ENCODE assay signal across 31 cellular contexts in the genomic region with DNA sequence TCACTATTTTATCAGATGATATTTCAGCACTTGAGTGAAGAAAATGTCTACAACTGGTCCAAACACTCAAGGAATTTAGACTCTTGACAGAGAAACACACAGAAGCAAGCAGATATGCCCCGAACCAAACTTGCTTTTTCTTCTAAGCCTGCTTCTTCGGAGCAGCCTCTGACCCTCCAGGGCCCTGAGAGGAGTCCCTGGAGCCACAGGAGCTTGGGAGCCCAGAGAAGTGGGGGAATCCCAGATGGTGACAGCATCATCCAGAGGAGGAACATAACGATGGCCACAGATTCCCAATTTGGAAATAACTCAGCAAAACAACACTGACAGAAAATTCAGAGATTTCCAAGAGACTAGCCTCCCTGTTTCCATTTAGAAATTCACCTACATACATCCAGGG. TPM values are rescaled to one million over a fixed set of nuclear protein-coding genes. Genes with fewer than 3 reads are reported as not detected.
DNase-seq lines count a peak whose midpoint lies in the region; ATAC-seq, FAIRE-seq and TF ChIP-seq lines count a peak whose summit lies in the region.
"Had no signal": no experiment of that assay in that cellular context is flagged by ENCODE, and none has a peak within 500 bp of the region (broad histone marks: within the 10 kb centered on the region; RNA-seq: fewer than 3 reads in every experiment).

No MANE protein-coding gene starts in this region.

- no peak overlapping the region for H3K4me3 ChIP-seq in A549
- no peak overlapping the region for H3K4me3 ChIP-seq in PC-3 (ENCODE audit: low read length)
- H3K4me3 ChIP-seq in hepatocyte: no peak overlapping the region
- H3K4me3 ChIP-seq: GM12878, HAP-1 had no signal

- no peaks in the 10 kb centered on the region for H3K9me3 ChIP-seq in A549
- no peaks in the 10 kb centered on the region for H3K9me3 ChIP-seq in PC-3 (ENCODE audit: low read length)
- H3K9me3 ChIP-seq in hepatocyte (ENCODE audit: low read depth): no peaks in the 10 kb centered on the region
- H3K9me3 ChIP-seq: Caco-2, HAP-1 had no signal

- peak overlapping the region; percentile 81 for H3K27ac Mint-ChIP-seq in progenitor cell of endocrine pancreas
- H3K27ac Mint-ChIP-seq: CD8-positive, alpha-beta T cell had no signal

- FAIRE-seq in A549 (lab: Jason Lieb, UNC): no peak
- FAIRE-seq: GM12878, HTR-8/SVneo had no signal

- H2AFZ ChIP-seq in PC-3 (ENCODE audit: low read length) (no peak overlapping the region), hepatocyte (no peak overlapping the region)

- peaks cover 75% of the 10 kb centered on the region for H3K4me1 ChIP-seq in A549
- peaks cover 44% of the 10 kb centered on the region for H3K4me1 ChIP-seq in PC-3 (ENCODE audit: insufficient read depth, low read length)
- H3K4me1 ChIP-seq in hepatocyte (ENCODE audit: insufficient read depth): peaks cover 44% of the 10 kb centered on the region
- H3K4me1 ChIP-seq: HAP-1 had no signal

- H3K4me1 Mint-ChIP-seq in progenitor cell of endocrine pancreas (ENCODE audit: low read depth): peaks cover 22% of the 10 kb centered on the region

- no peaks in the 10 kb centered on the region for H3K9me3 Mint-ChIP-seq in progenitor cell of endocrine pancreas (ENCODE audit: low read depth)
- H3K9me3 Mint-ChIP-seq: CD8-positive, alpha-beta T cell; HFFc6 had no signal

- no peak overlapping the region for H3K9ac ChIP-seq in PC-3 (ENCODE audit: low read length)

- CTCF ChIA-PET in A549 (lab: Yijun Ruan, JAX): interaction anchor here (0.8 to 6.1 kb wide), 6 partner anchors 12 to 80 kb away, joined by 3 to 40 read pairs (median 8); no protein-coding TSS in a partner anchor
- CTCF ChIA-PET in PC-3 (lab: Charles Lee): no interaction called here

- ATAC-seq in A549 (no peak), PC-3 (no peak), GM18519 (IDR thresholded peaks at IDR 0.05; ENCODE audit: low FRiP score, unreplicated experiment) (no peak)
- ATAC-seq: CD8-positive, alpha-beta T cell; GM12878 had no signal

- H3K4me3 Mint-ChIP-seq in progenitor cell of endocrine pancreas (ENCODE audit: low read depth): peak overlapping the region; percentile 11
- H3K4me3 Mint-ChIP-seq: CD8-positive, alpha-beta T cell; HFFc6 had no signal

- H3K27me3 ChIP-seq in PC-3 (ENCODE audit: low read length): no peaks in the 10 kb centered on the region
- H3K27me3 ChIP-seq in hepatocyte: no peaks in the 10 kb centered on the region

- no peak for TF ChIP-seq CTCF in A549 (IDR thresholded peaks at IDR 0.05)
- no peak for TF ChIP-seq CTCF in PC-3 (conservative IDR thresholded peaks at IDR 0.05; ENCODE audit: low read depth, low read length)
- no peak for TF ChIP-seq CTCF in hepatocyte (IDR thresholded peaks at IDR 0.05; ENCODE audit: poor library complexity)
- TF ChIP-seq CTCF in progenitor cell of endocrine pancreas (IDR thresholded peaks at IDR 0.05; ENCODE audit: unreplicated experiment): no peak

- H3K4me2 ChIP-seq in A549 (no peak overlapping the region), PC-3 (ENCODE audit: low read length) (0 out of 2 replicates have a peak overlapping the region, but pooled peaks have one; percentile 5), hepatocyte (no peak overlapping the region)

- H3K27ac ChIP-seq in A549 (peak overlapping the region; percentile 84 to 97), PC-3 (ENCODE audit: low read length) (peak overlapping the region; percentile 72), hepatocyte (peak overlapping the region; percentile 96)

- H3K36me3 Mint-ChIP-seq in progenitor cell of endocrine pancreas (ENCODE audit: insufficient read depth): no peaks in the 10 kb centered on the region
- H3K36me3 Mint-ChIP-seq: CD8-positive, alpha-beta T cell had no signal

- no peak for TF ChIP-seq POLR2A in A549 (IDR thresholded peaks at IDR 0.05; ENCODE audit: low read length)

- DNase-seq in A549 (ENCODE audit: low read depth in 1 of 2, low spot score in 1 of 2): no peak
- DNase-seq in PC-3: no peak
- no peak for DNase-seq in hepatocyte (ENCODE audit: low spot score)
- no peak for DNase-seq in progenitor cell of endocrine pancreas (ENCODE audit: low spot score, unreplicated experiment)
- no peak for DNase-seq in Ammon's horn (ENCODE audit: low spot score)
- DNase-seq in NCI-H446 (lab: John Stamatoyannopoulos, UW): no peak
- DNase-seq: AML-193; C1 segment of cervical spinal cord; Caco-2; CD8-positive, alpha-beta T cell; DMS 273 treated with DMSO at 0.1 percent for 48 hours; DMS79; EL; GDM1; GOT3; HFFc6; KBM-7; NCI-H1105 treated with DMSO at 0.1 percent for 48 hours; NCI-H146; NCI-H1930; NCI-H2107; NCI-H524 treated with DMSO at 0.1 percent for 48 hours; NCI-H774; SHP77 treated with DMSO at 0.1 percent for 48 hours had no signal

- H3K79me2 ChIP-seq in PC-3 (ENCODE audit: low read length) (peaks cover 29% of the 10 kb centered on the region), hepatocyte (peaks cover 21% of the 10 kb centered on the region)

- H3K9me2 ChIP-seq in PC-3 (replicated peaks; ENCODE audit: low read length) (no peaks in the 10 kb centered on the region), hepatocyte (replicated peaks; ENCODE audit: insufficient read depth) (no peaks in the 10 kb centered on the region)

- TF ChIP-seq RAD21 in A549 (conservative IDR thresholded peaks at IDR 0.05 in 1 of 2, IDR thresholded peaks at IDR 0.05 in 1 of 2): no peak

- no peaks in the 10 kb centered on the region for H3K27me3 Mint-ChIP-seq in progenitor cell of endocrine pancreas

- H3K36me3 ChIP-seq in PC-3 (ENCODE audit: low read depth, low read length) (peaks cover under 1% of the 10 kb centered on the region; the same call in 1 of the 2 replicates), hepatocyte (replicated peaks; ENCODE audit: insufficient read depth, low read depth) (no peaks in the 10 kb centered on the region)

- no peaks in the 10 kb centered on the region for H3F3A ChIP-seq in PC-3 (ENCODE audit: low read length, unreplicated experiment)

- BruUV-seq in PC-3 (replicated peaks; lab: Mats Ljungman, UMichigan): no TSS peak

- POLR2A ChIA-PET in A549 (lab: Yijun Ruan, JAX) (no interaction called here), PC-3 (lab: Charles Lee; ENCODE audit: unreplicated experiment) (no interaction called here)

- intact Hi-C loops in PC-3 (cut with micrococcal nuclease): loop anchor here (5.0 kb wide), 1 partner anchor 54 kb away; no protein-coding TSS in a partner anchor

- peaks cover 8% of the 10 kb centered on the region for H4K20me1 ChIP-seq in PC-3 (ENCODE audit: low read length)
- peaks cover 10% of the 10 kb centered on the region for H4K20me1 ChIP-seq in hepatocyte (ENCODE audit: insufficient read depth, poor library complexity, severe bottlenecking)

- 82% methylated on average over 3 of the region's 3 CpGs for WGBS in A549 (ENCODE audit: missing lambda C conversion rate)
- 77% methylated on average over 3 of the region's 3 CpGs for WGBS in hepatocyte (ENCODE audit: low lambda C conversion rate, missing lambda C conversion rate)

- no peak for TF ChIP-seq EP300 in A549 (IDR thresholded peaks at IDR 0.05)

TF ChIP-seq in A549, 52 proteins besides CTCF, POLR2A, EP300 and RAD21 (continues in another document):
- TF ChIP-seq FOSL2 (IDR thresholded peaks at IDR 0.05) (no peak), FOSL2 (CRISPR knock-in tag; IDR thresholded peaks at IDR 0.05) (no peak), HOXB13 (CRISPR knock-in tag; IDR thresholded peaks at IDR 0.05; ENCODE audit: low read depth) (no peak), EHMT2 (IDR thresholded peaks at IDR 0.05; ENCODE audit: low read depth) (no peak), HOXB5 (CRISPR knock-in tag; IDR thresholded peaks at IDR 0.05) (no peak), CBX2 (IDR thresholded peaks at IDR 0.05; ENCODE audit: borderline replicate concordance, low read depth) (no peak)
- TF ChIP-seq, protein P1, sequence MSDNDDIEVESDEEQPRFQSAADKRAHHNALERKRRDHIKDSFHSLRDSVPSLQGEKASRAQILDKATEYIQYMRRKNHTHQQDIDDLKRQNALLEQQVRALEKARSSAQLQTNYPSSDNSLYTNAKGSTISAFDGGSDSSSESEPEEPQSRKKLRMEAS (IDR thresholded peaks at IDR 0.05): no peak

RNA-seq across cellular contexts. Expression of a gene that starts 2.2 kb away (rescaled TPM):
- polyA plus RNA-seq in A549 (2011; rRNA removed) (108 and 110 TPM in 2 replicates), A549 (2017; fragmentation: RNase III; extraction: RNeasy Plus Mini Kit Qiagen cat#74134 plus additional on column Dnase treatment) (86.2 to 98.1 TPM (median 90.3 TPM) in 3 replicates), hepatocyte (76.4 and 85.6 TPM in 2 replicates)
- polyA plus RNA-seq in A549 (2012; cell fraction: cytosol; rRNA removed): 103 and 142 TPM in 2 replicates
- polyA plus RNA-seq in A549 (2012; cell fraction: nucleus; rRNA removed): 163 and 226 TPM in 2 replicates
- 145 and 164 TPM in 2 replicates for polyA minus RNA-seq in A549 (2011; rRNA and poly(A)+ RNA removed)
- total RNA-seq in PC-3 (2014; rRNA removed) (67.8 and 75.3 TPM in 2 replicates), hepatocyte (123 and 124 TPM in 2 replicates), progenitor cell of endocrine pancreas (61.2 and 64.3 TPM in 2 replicates)

RNA-seq across cellular contexts. Expression of a gene that starts 28.1 kb away (rescaled TPM):
- polyA plus RNA-seq in A549 (2011; rRNA removed) (0.14 and 0.29 TPM in 2 replicates), A549 (2017; fragmentation: RNase III; extraction: RNeasy Plus Mini Kit Qiagen cat#74134 plus additional on column Dnase treatment) (0.35 to 0.45 TPM (median 0.42 TPM) in 3 replicates), hepatocyte (0.21 and 3.8 TPM in 2 replicates)
- polyA plus RNA-seq in A549 (2012; cell fraction: cytosol; rRNA removed): 0.29 TPM in 2 replicates
- polyA plus RNA-seq in A549 (2012; cell fraction: nucleus; rRNA removed): 0.18 and 0.20 TPM in 2 replicates
- polyA minus RNA-seq in A549 (2011; rRNA and poly(A)+ RNA removed): not detected in 2 replicates
- total RNA-seq in PC-3 (2014; rRNA removed) (not detected in 2 replicates), hepatocyte (2.1 TPM in 2 replicates), progenitor cell of endocrine pancreas (0.67 and 1.7 TPM in 2 replicates)
- total RNA-seq: A172; CD8-positive, alpha-beta T cell; GM12878; HFFc6; LHCN-M2; MCF 10A had no signal
- polyA plus RNA-seq: GM12878 had no signal

RNA-seq across cellular contexts. Expression of a gene that starts 29.8 kb away (rescaled TPM):
- polyA plus RNA-seq in A549 (2011; rRNA removed) (8.2 and 13.7 TPM in 2 replicates), A549 (2017; fragmentation: RNase III; extraction: RNeasy Plus Mini Kit Qiagen cat#74134 plus additional on column Dnase treatment) (7.2 to 10.3 TPM (median 9.7 TPM) in 3 replicates), hepatocyte (4.9 and 5.6 TPM in 2 replicates)
- 10.0 and 12.3 TPM in 2 replicates for polyA plus RNA-seq in A549 (2012; cell fraction: cytosol; rRNA removed)
- 75.3 and 87.9 TPM in 2 replicates for polyA plus RNA-seq in A549 (2012; cell fraction: nucleus; rRNA removed)
- polyA minus RNA-seq in A549 (2011; rRNA and poly(A)+ RNA removed): 13.7 and 14.9 TPM in 2 replicates
- total RNA-seq in PC-3 (2014; rRNA removed) (2.2 and 4.3 TPM in 2 replicates), hepatocyte (2.8 and 5.1 TPM in 2 replicates), progenitor cell of endocrine pancreas (25.8 and 29.8 TPM in 2 replicates)
- total RNA-seq: A172 had no signal

RNA-seq across cellular contexts. Expression of a gene that starts 57.5 kb away (rescaled TPM):
- polyA plus RNA-seq in A549 (2011; rRNA removed) (not detected in 2 replicates), A549 (2017; fragmentation: RNase III; extraction: RNeasy Plus Mini Kit Qiagen cat#74134 plus additional on column Dnase treatment) (0.08 to 0.11 TPM in 2 of 3 replicates, not detected in the other), hepatocyte (not detected in 2 replicates)
- polyA plus RNA-seq in A549 (2012; cell fraction: cytosol; rRNA removed): 0.03 TPM in 1 of 2 replicates, not detected in the other
- 0.34 and 0.50 TPM in 2 replicates for polyA plus RNA-seq in A549 (2012; cell fraction: nucleus; rRNA removed)
- polyA minus RNA-seq in A549 (2011; rRNA and poly(A)+ RNA removed): 0.34 and 0.58 TPM in 2 replicates
- total RNA-seq in PC-3 (2014; rRNA removed) (not detected in 2 replicates), hepatocyte (0.73 TPM in 1 of 2 replicates, not detected in the other), progenitor cell of endocrine pancreas (not detected in 2 replicates)
- total RNA-seq: A172; Caco-2; CD8-positive, alpha-beta T cell; GM12878; HFFc6; LHCN-M2; MCF 10A had no signal
- polyA plus RNA-seq: GM12878 had no signal
